Comparison of ENCODE assay signal across 11 cellular contexts in the genomic region with DNA sequence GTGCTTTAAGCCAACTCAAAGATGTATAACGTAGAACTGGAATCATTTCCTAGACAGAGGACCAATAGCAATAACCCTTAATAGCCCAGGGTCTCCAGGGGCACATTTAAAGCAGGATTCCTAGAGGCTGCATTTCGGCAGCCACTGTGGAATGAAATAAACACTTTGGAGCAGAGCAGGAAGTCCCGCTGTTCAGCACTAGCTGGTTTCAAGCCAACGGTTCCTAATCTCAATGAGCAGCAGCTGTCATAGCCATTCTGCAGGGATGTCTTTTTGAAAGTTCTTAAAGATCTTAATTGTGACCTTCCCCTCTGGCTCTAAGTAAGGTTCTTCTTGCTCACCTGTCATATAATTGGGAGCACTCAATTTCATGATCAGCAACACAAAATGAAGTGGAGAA.
"Had no signal": no experiment of that assay in that cellular context is flagged by ENCODE, and none has a peak within 500 bp of the region (broad histone marks: within the 10 kb centered on the region; RNA-seq: fewer than 3 reads in every experiment).

No MANE protein-coding gene starts in this region.

- H3K36me3 ChIP-seq: gastroesophageal sphincter, lower lobe of right lung, thyroid gland, uterus had no signal

- H3K27me3 ChIP-seq: thyroid gland, uterus had no signal

- H3K4me3 ChIP-seq: gastroesophageal sphincter, lower lobe of right lung, smooth muscle cell, thyroid gland, uterus had no signal

- H3K4me1 ChIP-seq: gastroesophageal sphincter, lower lobe of right lung, thyroid gland, uterus had no signal

- H3K27ac ChIP-seq: gastroesophageal sphincter, lower lobe of right lung, thyroid gland, uterus had no signal

- DNase-seq: activated CD4-positive, alpha-beta T cell treated with anti-CD3 and anti-CD28 coated beads, Interleukin-2, amount 10 ng/mL, durations not matched to agents 24 days and 14 days; activated CD8-positive, alpha-beta memory T cell treated with anti-CD3 and anti-CD28 coated beads for 24 hours; activated naive CD4-positive, alpha-beta T cell treated with Interleukin-2 at 50 U/mL for 16 hours; effector memory CD4-positive, alpha-beta T cell; lower lobe of right lung; naive thymus-derived CD4-positive, alpha-beta T cell; thyroid gland; uterus had no signal

- H3K9me3 ChIP-seq: thyroid gland had no signal

- H3K4me2 ChIP-seq: smooth muscle cell had no signal

- ATAC-seq: gastroesophageal sphincter; lower lobe of right lung; naive thymus-derived CD4-positive, alpha-beta T cell; WTC11 had no signal
